23 cellular contexts compared by ENCODE assay signal in the genomic region with DNA sequence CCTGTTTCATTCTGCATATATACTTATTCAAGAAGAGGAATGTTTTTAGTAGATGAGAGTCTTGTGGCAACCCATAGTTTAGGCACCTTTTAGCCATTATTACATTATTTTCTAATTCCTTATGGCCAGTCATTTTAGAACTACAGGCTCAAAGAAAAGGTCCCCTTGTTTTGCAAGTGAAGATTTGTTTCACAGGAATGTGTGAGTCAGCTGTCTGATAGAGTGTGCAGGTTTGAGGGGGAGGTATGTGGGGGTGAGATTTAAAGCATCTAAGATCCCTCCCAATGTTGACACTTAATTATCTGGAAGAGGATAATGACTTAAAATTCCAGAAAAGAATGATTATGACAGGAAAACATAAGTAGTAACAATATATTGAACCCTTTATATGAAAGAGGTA.
DNase-seq lines count a peak whose midpoint lies in the region; ATAC-seq and TF ChIP-seq lines count a peak whose summit lies in the region.
"Had no signal": no experiment of that assay in that cellular context is flagged by ENCODE, and none has a peak within 500 bp of the region (broad histone marks: within the 10 kb centered on the region; RNA-seq: fewer than 3 reads in every experiment).

No MANE protein-coding gene starts in this region.

- H3K27ac ChIP-seq in smooth muscle cell (ENCODE audit: low read depth), result peak overlapping the region; percentile 5
- H3K27ac ChIP-seq: A549, HL-60, Peyer's patch had no signal

- peaks cover 0 to 7% of the 10 kb centered on the region in 2 donors for H3K36me3 Mint-ChIP-seq in activated naive CD4-positive, alpha-beta T cell treated with anti-CD3 and anti-CD28 coated beads, Interleukin-2, amount 50 U/mL, for 72 hours
- H3K36me3 Mint-ChIP-seq: CD4-positive, CD25-positive, alpha-beta regulatory T cell had no signal

- DNase-seq in M059J (ENCODE audit: low read depth) (peak; percentile 29), astrocyte of the hippocampus (ENCODE audit: low read depth, low spot score) (peak; percentile 33), kidney epithelial cell (ENCODE audit: low read depth) (peak; percentile 32), smooth muscle cell (lab: John Stamatoyannopoulos, UW; ENCODE audit: unreplicated experiment) (no peak)
- no peak for DNase-seq in activated naive CD4-positive, alpha-beta T cell treated with anti-CD3 and anti-CD28 coated beads, Interleukin-2, amount 50 U/mL, for 72 hours (ENCODE audit: low spot score in 2 of 2)
- no peak for DNase-seq in stimulated activated naive CD4-positive, alpha-beta T cell treated with Interleukin-2 at 50 U/mL for 16 hours (lab: John Stamatoyannopoulos, UW)
- DNase-seq: BE2C; CD4-positive, CD25-positive, alpha-beta regulatory T cell; COR-L47; DMS 273 treated with DMSO at 0.1 percent for 48 hours; DMS79 treated with DMSO at 0.1 percent for 48 hours; H7; KG1; NCI-H1092 treated with DMSO at 0.1 percent for 48 hours; NCI-H2029 treated with DMSO at 0.1 percent for 48 hours; NCI-H2171; NCI-H524 treated with DMSO at 0.1 percent for 48 hours; NCI-H82; Peyer's patch; Right ventricle myocardium superior had no signal

- H3K36me3 ChIP-seq in kidney epithelial cell (ENCODE audit: control insufficient read depth, insufficient read depth, low read length), result no peaks in the 10 kb centered on the region
- no peaks in the 10 kb centered on the region for H3K36me3 ChIP-seq in smooth muscle cell (ENCODE audit: low read depth)
- H3K36me3 ChIP-seq: BE2C, Peyer's patch had no signal

- H3K9me3 Mint-ChIP-seq in activated naive CD4-positive, alpha-beta T cell treated with anti-CD3 and anti-CD28 coated beads, Interleukin-2, amount 50 U/mL, for 72 hours, result peaks cover 7 to 8% of the 10 kb centered on the region in 2 donors

- no peak overlapping the region for H3K4me2 ChIP-seq in smooth muscle cell
- H3K4me2 ChIP-seq: A549 had no signal

- H3F3A ChIP-seq in smooth muscle cell (ENCODE audit: low read depth), result no peaks in the 10 kb centered on the region

- H3K9ac ChIP-seq in smooth muscle cell (ENCODE audit: low read depth), result no peak overlapping the region

- TF ChIP-seq CTCF in kidney epithelial cell (IDR thresholded peaks at IDR 0.05; ENCODE audit: insufficient read depth, low read length, poor library complexity, severe bottlenecking) (no peak), smooth muscle cell (IDR thresholded peaks at IDR 0.05; ENCODE audit: borderline replicate concordance, insufficient read depth, poor library complexity, severe bottlenecking) (no peak)

- H3K79me2 ChIP-seq in smooth muscle cell (ENCODE audit: low read depth), result no peaks in the 10 kb centered on the region

- H3K9me3 ChIP-seq in smooth muscle cell (replicated peaks; ENCODE audit: low read depth), result no peaks in the 10 kb centered on the region
- H3K9me3 ChIP-seq: A549, BE2C, Peyer's patch had no signal

- H3K27ac Mint-ChIP-seq in activated naive CD4-positive, alpha-beta T cell treated with anti-CD3 and anti-CD28 coated beads, Interleukin-2, amount 50 U/mL, for 72 hours, result no peak overlapping the region
- H3K27ac Mint-ChIP-seq: CD4-positive, CD25-positive, alpha-beta regulatory T cell had no signal

- H2AFZ ChIP-seq in smooth muscle cell (ENCODE audit: low read depth), result no peak overlapping the region

- H3K4me3 ChIP-seq in kidney epithelial cell (ENCODE audit: low read depth, low read length) (no peak overlapping the region), smooth muscle cell (no peak overlapping the region)
- H3K4me3 ChIP-seq: A549, Peyer's patch had no signal

- ATAC-seq in HG02763 (IDR thresholded peaks at IDR 0.05; ENCODE audit: unreplicated experiment), result no peak
- no peak for ATAC-seq in activated naive CD4-positive, alpha-beta T cell treated with anti-CD3 and anti-CD28 coated beads, Interleukin-2, amount 50 U/mL, for 72 hours
- ATAC-seq: A549 had no signal

- H4K20me1 ChIP-seq in smooth muscle cell (ENCODE audit: low read depth), result no peaks in the 10 kb centered on the region

- H3K4me1 ChIP-seq in smooth muscle cell (ENCODE audit: low read depth), result no peaks in the 10 kb centered on the region
- H3K4me1 ChIP-seq: A549, BE2C, Peyer's patch had no signal

- H3K27me3 ChIP-seq in kidney epithelial cell (ENCODE audit: control insufficient read depth, insufficient read depth, low read length) (no peaks in the 10 kb centered on the region), smooth muscle cell (ENCODE audit: low read depth) (peaks cover 14% of the 10 kb centered on the region)
- H3K27me3 ChIP-seq: BE2C, Peyer's patch had no signal

Comparison
In these comparisons a context has a peak if more than half of its experiments do, and no peak if none do; other contexts are left out.
1. DNase-seq: peak in M059J (single experiment), astrocyte of the hippocampus (single experiment) and kidney epithelial cell (single experiment); none in smooth muscle cell (single experiment), activated naive CD4-positive, alpha-beta T cell treated with anti-CD3 and anti-CD28 coated beads, Interleukin-2, amount 50 U/mL, for 72 hours (0 of 2) and stimulated activated naive CD4-positive, alpha-beta T cell treated with Interleukin-2 at 50 U/mL for 16 hours (single experiment).